Comparison of ENCODE assay signal across 12 cellular contexts in genomic region chr11:115226556-115226955, GRCh38.
DNase-seq lines count a peak whose midpoint lies in the region; ATAC-seq and TF ChIP-seq lines count a peak whose summit lies in the region.
"Had no signal": no experiment of that assay in that cellular context is flagged by ENCODE, and none has a peak within 500 bp of the region (broad histone marks: within the 10 kb centered on the region; RNA-seq: fewer than 3 reads in every experiment).

No MANE protein-coding gene starts in this region.

- H3K27ac Mint-ChIP-seq in nephron (peak overlapping the region in 2 of 3 experiments; percentile 25 to 57), glutamatergic neuron (ENCODE audit: unreplicated experiment) (no peak overlapping the region)
- H3K27ac Mint-ChIP-seq: activated naive CD8-positive, alpha-beta T cell had no signal

- H3K36me3 Mint-ChIP-seq in nephron (ENCODE audit: low read depth) (peaks cover 86% of the 10 kb centered on the region), glutamatergic neuron (ENCODE audit: unreplicated experiment) (peaks cover 25% of the 10 kb centered on the region)
- H3K36me3 Mint-ChIP-seq: activated naive CD8-positive, alpha-beta T cell had no signal

- no peak for ATAC-seq in GM21529 (IDR thresholded peaks at IDR 0.05; ENCODE audit: unreplicated experiment)
- ATAC-seq: Right ventricle myocardium inferior had no signal

- H3K9ac ChIP-seq in NT2/D1 (ENCODE audit: insufficient read length, low read depth) = no peak overlapping the region

- H3K27me3 ChIP-seq in NT2/D1 (ENCODE audit: insufficient read depth, insufficient read length) (no peaks in the 10 kb centered on the region), WERI-Rb-1 (ENCODE audit: insufficient read depth, low read depth, severe bottlenecking) (no peaks in the 10 kb centered on the region)

- H3K4me3 Mint-ChIP-seq in nephron (no peak overlapping the region), glutamatergic neuron (ENCODE audit: unreplicated experiment) (no peak overlapping the region)
- H3K4me3 Mint-ChIP-seq: activated naive CD8-positive, alpha-beta T cell had no signal

- DNase-seq in DMS53 (lab: John Stamatoyannopoulos, UW) (peak; percentile 42), NT2/D1 (ENCODE audit: low read depth, low spot score) (peak; percentile 85), epithelial cell of prostate (ENCODE audit: low read depth, low spot score) (no peak), glutamatergic neuron (no peak), NCI-H774 (lab: John Stamatoyannopoulos, UW) (no peak), WERI-Rb-1 (no peak)
- DNase-seq: activated CD4-positive, alpha-beta T cell treated with anti-CD3 and anti-CD28 coated beads for 48 hours; NCI-H1694 treated with DMSO at 0.1 percent for 48 hours had no signal

- H3K27ac ChIP-seq in epithelial cell of prostate (peak overlapping the region; percentile 14), WERI-Rb-1 (no peak overlapping the region)

- TF ChIP-seq CTCF in nephron (IDR thresholded peaks at IDR 0.05; ENCODE audit: unreplicated experiment in 3 of 3) (no peak), glutamatergic neuron (IDR thresholded peaks at IDR 0.05; ENCODE audit: partially characterized antibody, unreplicated experiment) (no peak), WERI-Rb-1 (IDR thresholded peaks at IDR 0.05; ENCODE audit: low read depth, low read length) (no peak)

- H3K4me3 ChIP-seq in NT2/D1 (ENCODE audit: insufficient read length, low read depth) (no peak overlapping the region), WERI-Rb-1 (ENCODE audit: low read depth, low read length) (no peak overlapping the region)

- H3K27me3 Mint-ChIP-seq in nephron (ENCODE audit: low read depth) (peaks cover 3% of the 10 kb centered on the region), glutamatergic neuron (ENCODE audit: unreplicated experiment) (peaks cover 37% of the 10 kb centered on the region)

- no peaks in the 10 kb centered on the region for H3K4me1 ChIP-seq in NT2/D1 (ENCODE audit: insufficient read depth, insufficient read length)

- H3K9me3 ChIP-seq in NT2/D1 (ENCODE audit: insufficient read depth, low read length) (no peaks in the 10 kb centered on the region), WERI-Rb-1 (ENCODE audit: severe bottlenecking) (peaks cover 9% of the 10 kb centered on the region)

- no peaks in the 10 kb centered on the region for H3K9me3 Mint-ChIP-seq in nephron
- peaks cover 52% of the 10 kb centered on the region for H3K9me3 Mint-ChIP-seq in glutamatergic neuron (ENCODE audit: unreplicated experiment)

- H3K36me3 ChIP-seq in NT2/D1 (ENCODE audit: insufficient read depth, insufficient read length, low read length) = peaks cover 9% of the 10 kb centered on the region
- H3K36me3 ChIP-seq in WERI-Rb-1 = peaks cover 13% of the 10 kb centered on the region

- H3K4me1 Mint-ChIP-seq in nephron (peaks cover 32% of the 10 kb centered on the region), glutamatergic neuron (ENCODE audit: low read depth, unreplicated experiment) (peaks cover 17% of the 10 kb centered on the region)

Comparison
In these comparisons a context has a peak if more than half of its experiments do, and no peak if none do; other contexts are left out.
1. DNase-seq: peak in DMS53 (single experiment) and NT2/D1 (single experiment); none in epithelial cell of prostate (single experiment), glutamatergic neuron (single experiment), NCI-H774 (single experiment) and WERI-Rb-1 (single experiment).